31 cellular contexts compared by ENCODE assay signal in the genomic region with DNA sequence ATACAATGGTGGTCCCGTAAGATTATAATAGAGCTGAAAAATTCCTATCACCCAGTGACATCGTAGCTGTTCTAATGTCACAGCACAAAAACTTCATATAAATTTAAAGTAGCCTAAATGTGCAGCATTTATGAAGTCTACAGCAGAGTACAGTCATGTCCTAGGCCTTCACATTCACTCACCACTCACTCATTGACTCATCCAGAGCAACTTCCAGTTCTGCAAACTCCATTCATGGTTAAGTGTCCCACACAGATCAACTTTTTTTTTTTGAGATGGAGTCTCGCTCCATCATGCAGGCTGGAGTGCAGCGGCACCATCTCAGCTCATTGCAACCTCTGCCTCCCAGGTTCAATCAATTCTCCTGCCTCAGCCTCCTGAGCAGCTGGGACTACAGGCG. TPM values are rescaled to one million over a fixed set of nuclear protein-coding genes. Genes with fewer than 3 reads are reported as not detected.
A peak's percentile ranks its signal among the peaks of the same experiment; 100 is the strongest.
DNase-seq lines count a peak whose midpoint lies in the region; TF ChIP-seq lines count a peak whose summit lies in the region.
"Had no signal": no experiment of that assay in that cellular context is flagged by ENCODE, and none has a peak within 500 bp of the region (broad histone marks: within the 10 kb centered on the region; RNA-seq: fewer than 3 reads in every experiment).

No MANE protein-coding gene starts in this region.

- TF ChIP-seq CTCF in AG04449 (IDR thresholded peaks at IDR 0.05; ENCODE audit: insufficient read depth, low read length, missing control alignments) (no peak), HFFc6 (IDR thresholded peaks at IDR 0.05) (no peak), fibroblast of the aortic adventitia (IDR thresholded peaks at IDR 0.05; ENCODE audit: insufficient read depth, low read length) (no peak), tibial nerve (IDR thresholded peaks at IDR 0.05) (no peak)

- CTCF ChIA-PET in AG04449 (lab: Yijun Ruan, JAX) = interaction anchor here (1.6 to 2.5 kb wide), 3 partner anchors 9 to 35 kb away, joined by 3 to 12 read pairs (median 6); no protein-coding TSS in a partner anchor

- no peak overlapping the region for H3K9ac ChIP-seq in Karpas-422 (ENCODE audit: low read length)
- H3K9ac ChIP-seq: BLaER1 had no signal

- no peak overlapping the region for H2AFZ ChIP-seq in Karpas-422 (ENCODE audit: low read length)

- peaks cover 5% of the 10 kb centered on the region; the same call in 1 of the 2 replicates for H3K27me3 ChIP-seq in Karpas-422 (ENCODE audit: low read length)
- peaks cover 0 to 9% of the 10 kb centered on the region in 2 donors for H3K27me3 ChIP-seq in tibial nerve
- H3K27me3 ChIP-seq: BLaER1, Peyer's patch, testis, vagina had no signal

- no peak overlapping the region for H3K4me3 Mint-ChIP-seq in HFFc6
- H3K4me3 Mint-ChIP-seq: dendritic cell treated with granulocyte-macrophage colony-stimulating factor and Interleukin-4, amounts not matched to agents 40 ng/mL and 50 ng/mL, for 4 days; natural killer cell; stimulated activated effector memory CD8-positive, alpha-beta T cell treated with anti-CD3 and anti-CD28 coated beads, Interleukin-12 subunit alpha, Interleukin-12 subunit beta, amount 100 ng/mL, for 72 hours had no signal

- H3K36me3 Mint-ChIP-seq in HFFc6 (ENCODE audit: low read depth) = no peaks in the 10 kb centered on the region
- H3K36me3 Mint-ChIP-seq: natural killer cell; stimulated activated effector memory CD8-positive, alpha-beta T cell treated with anti-CD3 and anti-CD28 coated beads, Interleukin-12 subunit alpha, Interleukin-12 subunit beta, amount 100 ng/mL, for 72 hours had no signal

- H3K27ac Mint-ChIP-seq in HFFc6 = no peak overlapping the region
- H3K27ac Mint-ChIP-seq: dendritic cell treated with granulocyte-macrophage colony-stimulating factor and Interleukin-4, amounts not matched to agents 40 ng/mL and 50 ng/mL, for 4 days; natural killer cell; stimulated activated effector memory CD8-positive, alpha-beta T cell treated with anti-CD3 and anti-CD28 coated beads, Interleukin-12 subunit alpha, Interleukin-12 subunit beta, amount 100 ng/mL, for 72 hours had no signal

- H3K9me2 ChIP-seq in Karpas-422 (replicated peaks; ENCODE audit: insufficient read depth, low read length) = no peaks in the 10 kb centered on the region

- no peak overlapping the region for H3K27ac ChIP-seq in substantia nigra (ENCODE audit: low read depth, low read length, poor library complexity, severe bottlenecking)
- no peak overlapping the region for H3K27ac ChIP-seq in Karpas-422 (ENCODE audit: low read length)
- H3K27ac ChIP-seq in tibial nerve = no peak overlapping the region
- H3K27ac ChIP-seq: BLaER1, left lung, Peyer's patch, SJSA1, testis, vagina had no signal

- H3K4me1 ChIP-seq in Karpas-422 (ENCODE audit: low read length) = no peaks in the 10 kb centered on the region
- H3K4me1 ChIP-seq in tibial nerve = no peaks in the 10 kb centered on the region
- H3K4me1 ChIP-seq: left lung, Peyer's patch, testis, vagina had no signal

- POLR2A ChIA-PET in AG04449 (lab: Yijun Ruan, JAX) = interaction anchor here (1.0 kb wide), 1 partner anchor 9 kb away, joined by 3 read pairs; no protein-coding TSS in a partner anchor

- H3K36me3 ChIP-seq in Karpas-422 (ENCODE audit: insufficient read depth, low read length) (no peaks in the 10 kb centered on the region), tibial nerve (no peaks in the 10 kb centered on the region)
- H3K36me3 ChIP-seq: BLaER1, left lung, Peyer's patch, SJSA1, vagina had no signal

- no peak for TF ChIP-seq EP300 in tibial nerve (IDR thresholded peaks at IDR 0.05)

- H3K9me3 Mint-ChIP-seq in HFFc6 = no peaks in the 10 kb centered on the region
- H3K9me3 Mint-ChIP-seq: dendritic cell treated with granulocyte-macrophage colony-stimulating factor and Interleukin-4, amounts not matched to agents 40 ng/mL and 50 ng/mL, for 4 days; natural killer cell had no signal

- DNase-seq in AG04449 (ENCODE audit: low read depth, low spot score) (peak; percentile 29), HFFc6 (peak; percentile 79), amniotic epithelial cell (ENCODE audit: low read depth) (peak; percentile 17), fibroblast of the aortic adventitia (ENCODE audit: low read depth) (peak; percentile 22), substantia nigra (lab: John Stamatoyannopoulos, UW) (no peak), Karpas-422 (no peak), tibial nerve (ENCODE audit: low spot score in 2 of 2) (no peak), ecto neural progenitor cell (ENCODE audit: low spot score) (no peak)
- DNase-seq: activated CD4-positive, alpha-beta T cell treated with anti-CD3 and anti-CD28 coated beads for 48 hours; activated naive CD4-positive, alpha-beta T cell treated with Interleukin-2 at 50 U/mL for 16 hours; activated T-cell treated with anti-CD3 and anti-CD28 coated beads, Interleukin-2, amount 50 U/mL, for 48 hours; amygdala; caudate nucleus; COR-L47; DMS79; left lung; midbrain; natural killer cell; NCI-H2171; NCI-H524 treated with DMSO at 0.1 percent for 48 hours; NK-92 treated with Interleukin-12 subunit alpha and Interleukin-12 subunit beta, amount 100 ng/mL, for 24 hours; retina; stimulated activated CD4-positive, alpha-beta T cell treated with anti-CD3 and anti-CD28 coated beads, Interleukin-2, amount 100 ng/mL, for 48 hours; testis had no signal

- no peaks in the 10 kb centered on the region for H3K79me2 ChIP-seq in Karpas-422 (ENCODE audit: low read length)

- 80 to 90% methylated on average over 5 of the region's 5 CpGs for WGBS in tibial nerve, 2 donors

- H3K9me3 ChIP-seq in Karpas-422 (ENCODE audit: low read length) (peaks cover 4% of the 10 kb centered on the region), tibial nerve (peaks cover 0 to 7% (median 0%) of the 10 kb centered on the region in 4 donors)
- H3K9me3 ChIP-seq: SJSA1, testis, vagina had no signal

- H3K4me3 ChIP-seq in AG04449 (ENCODE audit: low read depth, low read length) = no peak overlapping the region
- H3K4me3 ChIP-seq in fibroblast of the aortic adventitia (ENCODE audit: low read depth, low read length) = no peak overlapping the region
- no peak overlapping the region for H3K4me3 ChIP-seq in Karpas-422 (ENCODE audit: low read length)
- no peak overlapping the region for H3K4me3 ChIP-seq in tibial nerve
- H3K4me3 ChIP-seq: BLaER1, left lung, Peyer's patch, SJSA1, smooth muscle cell, testis, vagina had no signal

- H4K20me1 ChIP-seq in Karpas-422 (ENCODE audit: insufficient read depth, low read depth, low read length) = no peaks in the 10 kb centered on the region
- H4K20me1 ChIP-seq: BLaER1 had no signal

- TF ChIP-seq POLR2A in tibial nerve (IDR thresholded peaks at IDR 0.05) = no peak

- H3K4me1 Mint-ChIP-seq in HFFc6 (ENCODE audit: low read depth) = peaks cover 14% of the 10 kb centered on the region
- H3K4me1 Mint-ChIP-seq: natural killer cell; stimulated activated effector memory CD8-positive, alpha-beta T cell treated with anti-CD3 and anti-CD28 coated beads, Interleukin-12 subunit alpha, Interleukin-12 subunit beta, amount 100 ng/mL, for 72 hours had no signal

- H3K27me3 Mint-ChIP-seq in HFFc6 (ENCODE audit: insufficient read depth) = peaks cover 3% of the 10 kb centered on the region

- H3K4me2 ChIP-seq in Karpas-422 (ENCODE audit: low read depth, low read length, poor library complexity, severe bottlenecking) = no peak overlapping the region
- H3K4me2 ChIP-seq: BLaER1, smooth muscle cell had no signal

RNA-seq across cellular contexts. Expression of gene KCNG1, which starts 20.9 kb away (rescaled TPM):
- total RNA-seq in HFFc6 (2021; fragmentation: NEBNext Ultra II Directional; extraction: Animal tissue kit (Norgen Biotek cat#: 25700)) = 1 to 10 TPM; 3.0 to 5.4 (median 3.5) TPM
- total RNA-seq in fibroblast of the aortic adventitia (ENCODE audit: low replicate concordance) (3.0 and 13.3 TPM in 2 replicates), tibial nerve (1 to 10 TPM in 2 of 4 donors, under 1 TPM in 2; 0.39 to 7.0 (median 0.91) TPM)
- not detected in 2 replicates for total RNA-seq in Karpas-422 (2014; rRNA removed; shearing (Covaris generic); ENCODE audit: low replicate concordance)
- total RNA-seq: natural killer cell had no signal

Comparison
In these comparisons a context has a peak if more than half of its experiments do, and no peak if none do; other contexts are left out.
1. DNase-seq: peak in AG04449 (single experiment), HFFc6 (single experiment), amniotic epithelial cell (single experiment) and fibroblast of the aortic adventitia (single experiment); none in substantia nigra (0 of 49), Karpas-422 (single experiment), tibial nerve (0 of 2) and ecto neural progenitor cell (single experiment).